8 cellular contexts compared by ENCODE assay signal in the genomic region with DNA sequence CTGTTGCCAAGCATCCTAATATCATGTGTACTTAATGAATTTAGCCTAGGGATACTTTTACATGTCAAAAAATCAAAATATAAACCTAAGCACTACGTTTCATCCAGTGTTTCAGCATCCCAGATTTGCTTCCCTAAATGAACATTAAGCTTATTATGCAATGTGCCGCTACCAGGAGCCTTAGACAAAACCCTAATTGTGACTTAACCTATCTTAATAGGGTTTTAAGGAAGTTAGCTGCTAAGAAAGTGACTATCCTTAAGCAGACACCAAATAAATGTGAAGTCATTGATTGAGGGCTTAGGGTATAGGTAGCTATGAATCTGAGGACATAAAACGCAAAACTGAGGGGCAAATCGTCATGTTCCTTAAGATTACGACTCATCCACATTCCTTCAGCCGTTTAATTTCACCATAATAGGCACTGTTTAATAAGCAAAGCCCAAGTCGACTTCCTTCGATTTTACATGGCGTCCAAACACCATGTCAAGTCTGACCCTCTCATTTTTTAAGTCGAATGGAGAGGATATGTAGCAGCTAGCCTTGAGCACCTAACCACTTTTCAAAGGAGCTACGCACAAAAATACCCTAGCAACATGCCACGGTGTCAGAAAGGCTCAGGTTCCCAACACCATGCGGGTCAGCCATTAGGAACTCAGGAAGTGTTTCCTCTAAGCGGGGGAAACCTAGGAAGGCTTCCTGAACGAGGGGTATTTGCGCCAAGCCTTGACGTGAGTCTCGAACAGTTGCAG.
DNase-seq lines count a peak whose midpoint lies in the region; ATAC-seq and TF ChIP-seq lines count a peak whose summit lies in the region.

No MANE protein-coding gene starts in this region.

- H3K4me1 Mint-ChIP-seq in activated naive CD8-positive, alpha-beta T cell (ENCODE audit: low read depth): peaks cover 70% of the 10 kb centered on the region
- peaks cover 70% of the 10 kb centered on the region for H3K4me1 Mint-ChIP-seq in stimulated activated naive CD8-positive, alpha-beta T cell treated with anti-CD3 and anti-CD28 coated beads, Interleukin-15, amount 100 ng/mL, for 72 hours

- peak overlapping the region; percentile 94 for H3K27ac Mint-ChIP-seq in activated naive CD8-positive, alpha-beta T cell
- H3K27ac Mint-ChIP-seq in stimulated activated naive CD8-positive, alpha-beta T cell treated with anti-CD3 and anti-CD28 coated beads, Interleukin-15, amount 100 ng/mL, for 72 hours: peak overlapping the region; percentile 93 to 100

- H3K27me3 ChIP-seq in KMS-11 (ENCODE audit: insufficient read depth, low read depth) (no peaks in the 10 kb centered on the region), iPS-18a (ENCODE audit: control insufficient read depth, insufficient read depth, low read length) (no peaks in the 10 kb centered on the region)

- H3K27ac ChIP-seq in KMS-11: peak overlapping the region; percentile 99
- H3K27ac ChIP-seq in iPS-18a (ENCODE audit: low read length): peak overlapping the region; percentile 99

- H3K27me3 Mint-ChIP-seq in activated naive CD8-positive, alpha-beta T cell: no peaks in the 10 kb centered on the region
- H3K27me3 Mint-ChIP-seq in stimulated activated naive CD8-positive, alpha-beta T cell treated with anti-CD3 and anti-CD28 coated beads, Interleukin-15, amount 100 ng/mL, for 72 hours: no peaks in the 10 kb centered on the region

- H3K9me3 Mint-ChIP-seq in activated naive CD8-positive, alpha-beta T cell (ENCODE audit: low read depth): no peaks in the 10 kb centered on the region
- no peaks in the 10 kb centered on the region for H3K9me3 Mint-ChIP-seq in stimulated activated naive CD8-positive, alpha-beta T cell treated with anti-CD3 and anti-CD28 coated beads, Interleukin-15, amount 100 ng/mL, for 72 hours

- peak; percentile 34 for DNase-seq in DMS53 treated with DMSO at 0.1 percent for 48 hours (lab: John Stamatoyannopoulos, UW; ENCODE audit: unreplicated experiment)
- no peak for DNase-seq in stimulated activated naive CD8-positive, alpha-beta T cell treated with anti-CD3 and anti-CD28 coated beads, Interleukin-15, amount 100 ng/mL, for 72 hours

- ATAC-seq in stimulated activated naive CD8-positive, alpha-beta T cell treated with anti-CD3 and anti-CD28 coated beads, Interleukin-15, amount 100 ng/mL, for 72 hours: no peak
- no peak for ATAC-seq in GM18498 (IDR thresholded peaks at IDR 0.05; ENCODE audit: unreplicated experiment)
- no peak for ATAC-seq in GM21825 (IDR thresholded peaks at IDR 0.05; ENCODE audit: unreplicated experiment)
- no peak for ATAC-seq in HG03354 (IDR thresholded peaks at IDR 0.05; ENCODE audit: poor library complexity, severe bottlenecking, unreplicated experiment)

- peaks cover 85% of the 10 kb centered on the region for H3K79me2 ChIP-seq in KMS-11 (ENCODE audit: insufficient read depth, low read depth)

- H3K9ac ChIP-seq in KMS-11: peak overlapping the region; percentile 99
- peak overlapping the region; percentile 99 for H3K9ac ChIP-seq in iPS-18a (ENCODE audit: low read length)

- H4K20me1 ChIP-seq in KMS-11 (ENCODE audit: insufficient read depth): no peaks in the 10 kb centered on the region

- TF ChIP-seq CTCF in KMS-11 (conservative IDR thresholded peaks at IDR 0.05; ENCODE audit: low read depth, low read length): no peak

- H3K4me3 Mint-ChIP-seq in activated naive CD8-positive, alpha-beta T cell: peak overlapping the region; percentile 97
- H3K4me3 Mint-ChIP-seq in stimulated activated naive CD8-positive, alpha-beta T cell treated with anti-CD3 and anti-CD28 coated beads, Interleukin-15, amount 100 ng/mL, for 72 hours: peak overlapping the region; percentile 98 to 99

- peaks cover 9% of the 10 kb centered on the region for H3K36me3 Mint-ChIP-seq in activated naive CD8-positive, alpha-beta T cell

- H2AFZ ChIP-seq in KMS-11 (ENCODE audit: low read depth): peak overlapping the region; percentile 63; the same call in 1 of the 2 replicates

- H3K4me3 ChIP-seq in KMS-11 (IDR thresholded peaks at IDR 0.05; ENCODE audit: insufficient read depth, low read depth, low read length) (peak overlapping the region; percentile 81), iPS-18a (ENCODE audit: low read length) (peak overlapping the region; percentile 92)

- peak overlapping the region; percentile 95 for H3K4me2 ChIP-seq in KMS-11

- H3K4me1 ChIP-seq in KMS-11 (ENCODE audit: low read depth, poor library complexity, severe bottlenecking) (peaks cover 67% of the 10 kb centered on the region), iPS-18a (ENCODE audit: control insufficient read depth, low read depth, low read length) (peaks cover 24% of the 10 kb centered on the region)

- H3K36me3 ChIP-seq in KMS-11 (ENCODE audit: insufficient read depth): no peaks in the 10 kb centered on the region
- H3K36me3 ChIP-seq in iPS-18a (ENCODE audit: control insufficient read depth, low read depth, low read length): peaks cover 6% of the 10 kb centered on the region

- H3K9me3 ChIP-seq in iPS-18a (ENCODE audit: control insufficient read depth, low read depth, low read length): no peaks in the 10 kb centered on the region
